Comparison of ENCODE assay signal across 9 cellular contexts in the genomic region with DNA sequence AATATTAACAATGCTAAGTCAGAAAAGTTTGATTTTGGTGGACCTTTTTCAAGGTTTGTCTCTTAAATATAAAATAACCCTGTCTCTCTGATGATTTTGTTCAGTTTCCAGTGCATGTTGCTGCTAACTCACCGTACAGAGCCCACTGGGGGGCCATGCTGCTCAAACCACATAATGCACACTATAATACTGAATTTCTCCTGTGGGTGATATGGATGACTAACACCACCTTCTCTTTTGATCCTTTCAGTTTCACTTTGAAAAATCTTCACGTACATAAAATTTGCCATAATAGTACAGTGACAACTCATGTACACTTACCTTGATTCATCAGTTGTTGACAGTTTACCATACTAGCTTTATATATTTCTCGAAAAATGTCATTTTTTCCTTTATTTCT.
A peak's percentile ranks its signal among the peaks of the same experiment; 100 is the strongest.
DNase-seq lines count a peak whose midpoint lies in the region; ATAC-seq and FAIRE-seq lines count a peak whose summit lies in the region.
"Had no signal": no experiment of that assay in that cellular context is flagged by ENCODE, and none has a peak within 500 bp of the region (broad histone marks: within the 10 kb centered on the region; RNA-seq: fewer than 3 reads in every experiment).

No MANE protein-coding gene starts in this region.

- no peaks in the 10 kb centered on the region for H3K9me3 Mint-ChIP-seq in activated CD4-positive, alpha-beta T cell treated with anti-CD3 and anti-CD28 coated beads, Interleukin-2, amount 10 ng/mL, durations not matched to agents 24 days and 14 days
- H3K9me3 Mint-ChIP-seq in activated T-helper 2 cell treated with anti-CD3 and anti-CD28 coated beads, Interferon-gamma antibody, Interleukin-2, Interleukin-4, amounts not matched to agents 10 μg/mL and 5 μg/mL and 100 μg/mL, durations not matched to agents 14 hours and 24 hours and 36 hours = no peaks in the 10 kb centered on the region

- no peak for FAIRE-seq in GM19239 (lab: Jason Lieb, UNC)

- DNase-seq in activated CD4-positive, alpha-beta T cell treated with anti-CD3 and anti-CD28 coated beads, Interleukin-2, amount 10 ng/mL, durations not matched to agents 24 days and 14 days = peak; percentile 66
- DNase-seq in activated CD4-positive, alpha-beta T cell treated with anti-CD3 and anti-CD28 coated beads for 4 hours = no peak
- DNase-seq in activated T-helper 2 cell treated with anti-CD3 and anti-CD28 coated beads, Interferon-gamma antibody, Interleukin-2, Interleukin-4, amounts not matched to agents 10 μg/mL and 5 μg/mL and 100 μg/mL, durations not matched to agents 14 hours and 24 hours and 36 hours (ENCODE audit: low spot score) = no peak
- DNase-seq in stimulated activated CD8-positive, alpha-beta memory T cell treated with anti-CD3 and anti-CD28 coated beads, Interleukin-7, amount 100 ng/mL, for 48 hours (ENCODE audit: extremely low read depth in 1 of 2, low read depth in 1 of 2) = peak; percentile 2 to 3
- no peak for DNase-seq in islet precursor cell
- no peak for DNase-seq in GM19239 (ENCODE audit: insufficient read length, low spot score)
- DNase-seq in caudate nucleus (lab: John Stamatoyannopoulos, UW) = no peak

- intact Hi-C loops in activated CD4-positive, alpha-beta T cell treated with anti-CD3 and anti-CD28 coated beads, Interleukin-2, amount 10 ng/mL, durations not matched to agents 24 days and 14 days (cut with micrococcal nuclease) = loop anchor here (2.0 to 10.0 kb wide), 2 partner anchors 501 to 707 kb away; no protein-coding TSS in a partner anchor
- intact Hi-C loops in activated T-helper 2 cell treated with anti-CD3 and anti-CD28 coated beads, Interferon-gamma antibody, Interleukin-2, Interleukin-4, amounts not matched to agents 10 μg/mL and 5 μg/mL and 100 μg/mL, durations not matched to agents 14 hours and 24 hours and 36 hours (cut with micrococcal nuclease) = loop anchor here (5.0 kb wide), 1 partner anchor 709 kb away; no protein-coding TSS in a partner anchor

- peak overlapping the region; percentile 32 for H3K4me3 Mint-ChIP-seq in activated CD4-positive, alpha-beta T cell treated with anti-CD3 and anti-CD28 coated beads, Interleukin-2, amount 10 ng/mL, durations not matched to agents 24 days and 14 days
- peak overlapping the region; percentile 27 for H3K4me3 Mint-ChIP-seq in activated T-helper 2 cell treated with anti-CD3 and anti-CD28 coated beads, Interferon-gamma antibody, Interleukin-2, Interleukin-4, amounts not matched to agents 10 μg/mL and 5 μg/mL and 100 μg/mL, durations not matched to agents 14 hours and 24 hours and 36 hours (ENCODE audit: low read depth)

- H3K27ac ChIP-seq in caudate nucleus (ENCODE audit: low read depth, low read length) = no peak overlapping the region
- H3K27ac ChIP-seq: BLaER1 had no signal

- peaks cover 11% of the 10 kb centered on the region for H3K4me1 Mint-ChIP-seq in activated CD4-positive, alpha-beta T cell treated with anti-CD3 and anti-CD28 coated beads, Interleukin-2, amount 10 ng/mL, durations not matched to agents 24 days and 14 days
- H3K4me1 Mint-ChIP-seq in activated T-helper 2 cell treated with anti-CD3 and anti-CD28 coated beads, Interferon-gamma antibody, Interleukin-2, Interleukin-4, amounts not matched to agents 10 μg/mL and 5 μg/mL and 100 μg/mL, durations not matched to agents 14 hours and 24 hours and 36 hours (ENCODE audit: low read depth) = peaks cover 11% of the 10 kb centered on the region

- H3K36me3 Mint-ChIP-seq in activated CD4-positive, alpha-beta T cell treated with anti-CD3 and anti-CD28 coated beads, Interleukin-2, amount 10 ng/mL, durations not matched to agents 24 days and 14 days (ENCODE audit: low read depth) = no peaks in the 10 kb centered on the region
- no peaks in the 10 kb centered on the region for H3K36me3 Mint-ChIP-seq in activated T-helper 2 cell treated with anti-CD3 and anti-CD28 coated beads, Interferon-gamma antibody, Interleukin-2, Interleukin-4, amounts not matched to agents 10 μg/mL and 5 μg/mL and 100 μg/mL, durations not matched to agents 14 hours and 24 hours and 36 hours (ENCODE audit: low read depth)

- H3K27ac Mint-ChIP-seq in activated CD4-positive, alpha-beta T cell treated with anti-CD3 and anti-CD28 coated beads, Interleukin-2, amount 10 ng/mL, durations not matched to agents 24 days and 14 days = no peak overlapping the region
- no peak overlapping the region for H3K27ac Mint-ChIP-seq in activated T-helper 2 cell treated with anti-CD3 and anti-CD28 coated beads, Interferon-gamma antibody, Interleukin-2, Interleukin-4, amounts not matched to agents 10 μg/mL and 5 μg/mL and 100 μg/mL, durations not matched to agents 14 hours and 24 hours and 36 hours

- peaks cover 7% of the 10 kb centered on the region for H3K27me3 Mint-ChIP-seq in activated CD4-positive, alpha-beta T cell treated with anti-CD3 and anti-CD28 coated beads, Interleukin-2, amount 10 ng/mL, durations not matched to agents 24 days and 14 days
- H3K27me3 Mint-ChIP-seq in activated T-helper 2 cell treated with anti-CD3 and anti-CD28 coated beads, Interferon-gamma antibody, Interleukin-2, Interleukin-4, amounts not matched to agents 10 μg/mL and 5 μg/mL and 100 μg/mL, durations not matched to agents 14 hours and 24 hours and 36 hours (ENCODE audit: low read depth) = peaks cover 19% of the 10 kb centered on the region

- ATAC-seq in HG03442 (IDR thresholded peaks at IDR 0.05; ENCODE audit: unreplicated experiment) = peak; percentile 69

Comparison
In these comparisons a context has a peak if more than half of its experiments do, and no peak if none do; other contexts are left out.
1. DNase-seq: peak in activated CD4-positive, alpha-beta T cell treated with anti-CD3 and anti-CD28 coated beads, Interleukin-2, amount 10 ng/mL, durations not matched to agents 24 days and 14 days (single experiment) and stimulated activated CD8-positive, alpha-beta memory T cell treated with anti-CD3 and anti-CD28 coated beads, Interleukin-7, amount 100 ng/mL, for 48 hours (2 of 2); none in activated CD4-positive, alpha-beta T cell treated with anti-CD3 and anti-CD28 coated beads for 4 hours (0 of 2), activated T-helper 2 cell treated with anti-CD3 and anti-CD28 coated beads, Interferon-gamma antibody, Interleukin-2, Interleukin-4, amounts not matched to agents 10 μg/mL and 5 μg/mL and 100 μg/mL, durations not matched to agents 14 hours and 24 hours and 36 hours (single experiment), islet precursor cell (single experiment), GM19239 (single experiment) and caudate nucleus (0 of 61).